In the genomic region with DNA sequence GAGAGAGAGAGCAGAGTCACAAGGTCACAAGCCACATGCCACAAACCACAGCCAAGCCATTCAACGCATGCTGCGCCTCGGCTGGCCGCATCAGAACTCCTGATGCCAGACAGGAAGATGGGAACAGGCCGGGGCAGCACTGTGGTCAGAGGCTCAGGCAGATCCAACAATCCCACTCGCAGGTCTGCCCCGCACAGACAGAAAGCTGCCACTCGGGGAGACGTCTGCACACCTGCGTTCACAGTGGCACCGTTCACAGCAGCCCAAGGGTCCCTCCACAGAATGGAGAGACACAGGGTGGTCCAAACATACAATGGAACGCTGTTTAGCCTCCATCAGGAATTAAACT, we compare ENCODE assay signal across 2 cellular contexts.
A peak's percentile ranks its signal among the peaks of the same experiment; 100 is the strongest.
TF ChIP-seq lines count a peak whose summit lies in the region.

No MANE protein-coding gene starts in this region.

TF ChIP-seq in H1, 55 proteins besides CTCF, POLR2A, EP300 and RAD21:
- TF ChIP-seq PHF8 (conservative IDR thresholded peaks at IDR 0.05; ENCODE audit: low read depth, low read length) = no peak
- TF ChIP-seq, protein P1, sequence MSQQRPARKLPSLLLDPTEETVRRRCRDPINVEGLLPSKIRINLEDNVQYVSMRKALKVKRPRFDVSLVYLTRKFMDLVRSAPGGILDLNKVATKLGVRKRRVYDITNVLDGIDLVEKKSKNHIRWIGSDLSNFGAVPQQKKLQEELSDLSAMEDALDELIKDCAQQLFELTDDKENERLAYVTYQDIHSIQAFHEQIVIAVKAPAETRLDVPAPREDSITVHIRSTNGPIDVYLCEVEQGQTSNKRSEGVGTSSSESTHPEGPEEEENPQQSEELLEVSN (IDR thresholded peaks at IDR 0.05) = no peak
- no peak for TF ChIP-seq JUN (IDR thresholded peaks at IDR 0.05; ENCODE audit: low read depth, low read length)
- TF ChIP-seq, protein P2, sequence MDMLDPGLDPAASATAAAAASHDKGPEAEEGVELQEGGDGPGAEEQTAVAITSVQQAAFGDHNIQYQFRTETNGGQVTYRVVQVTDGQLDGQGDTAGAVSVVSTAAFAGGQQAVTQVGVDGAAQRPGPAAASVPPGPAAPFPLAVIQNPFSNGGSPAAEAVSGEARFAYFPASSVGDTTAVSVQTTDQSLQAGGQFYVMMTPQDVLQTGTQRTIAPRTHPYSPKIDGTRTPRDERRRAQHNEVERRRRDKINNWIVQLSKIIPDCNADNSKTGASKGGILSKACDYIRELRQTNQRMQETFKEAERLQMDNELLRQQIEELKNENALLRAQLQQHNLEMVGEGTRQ (IDR thresholded peaks at IDR 0.05; ENCODE audit: low read length) = no peak
- TF ChIP-seq BCL11A (IDR thresholded peaks at IDR 0.05; ENCODE audit: low read depth in 2 of 2, low read length in 2 of 2) = no peak
- TF ChIP-seq SP4 (IDR thresholded peaks at IDR 0.05; ENCODE audit: low read length) = no peak
- TF ChIP-seq EZH2 (IDR thresholded peaks at IDR 0.05; ENCODE audit: low read depth, low read length, severe bottlenecking) = no peak
- TF ChIP-seq JUND (IDR thresholded peaks at IDR 0.05; ENCODE audit: low read length) = no peak
- no peak for TF ChIP-seq SIX5 (IDR thresholded peaks at IDR 0.05; ENCODE audit: low read depth, low read length)
- TF ChIP-seq KDM4A (IDR thresholded peaks at IDR 0.05; ENCODE audit: low read depth, low read length, severe bottlenecking) = no peak
- no peak for TF ChIP-seq YY1 (IDR thresholded peaks at IDR 0.05; ENCODE audit: low read depth, low read length)
- no peak for TF ChIP-seq EGR1 (IDR thresholded peaks at IDR 0.05; ENCODE audit: borderline replicate concordance, low read depth, low read length)
- no peak for TF ChIP-seq FOSL1 (IDR thresholded peaks at IDR 0.05; ENCODE audit: insufficient read depth, low read depth, low read length)
- TF ChIP-seq, protein P3, sequence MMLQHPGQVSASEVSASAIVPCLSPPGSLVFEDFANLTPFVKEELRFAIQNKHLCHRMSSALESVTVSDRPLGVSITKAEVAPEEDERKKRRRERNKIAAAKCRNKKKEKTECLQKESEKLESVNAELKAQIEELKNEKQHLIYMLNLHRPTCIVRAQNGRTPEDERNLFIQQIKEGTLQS (IDR thresholded peaks at IDR 0.05; ENCODE audit: insufficient read depth, low read depth, low read length) = no peak
- no peak for TF ChIP-seq CBX5 (IDR thresholded peaks at IDR 0.05; ENCODE audit: low read depth, low read length)

TF ChIP-seq in HepG2, 621 proteins besides CTCF, POLR2A, EP300 and RAD21:
- TF ChIP-seq RBM22 (optimal IDR thresholded peaks at IDR 0.05; ENCODE audit: low read length) (peak; percentile 15), POLR2AphosphoS2 (IDR thresholded peaks at IDR 0.05; ENCODE audit: low read depth, low read length) (no peak)
